Comparison of ENCODE assay signal across 16 cellular contexts in genomic region chr2:184558713-184559464, GRCh38. TPM values are rescaled to one million over a fixed set of nuclear protein-coding genes. Genes with fewer than 3 reads are reported as not detected.
DNase-seq lines count a peak whose midpoint lies in the region; FAIRE-seq and TF ChIP-seq lines count a peak whose summit lies in the region.
"Had no signal": no experiment of that assay in that cellular context is flagged by ENCODE, and none has a peak within 500 bp of the region (broad histone marks: within the 10 kb centered on the region; RNA-seq: fewer than 3 reads in every experiment).

No MANE protein-coding gene starts in this region.

- no peaks in the 10 kb centered on the region for H3K27me3 Mint-ChIP-seq in neural progenitor cell (ENCODE audit: insufficient read depth, low read depth)
- H3K27me3 Mint-ChIP-seq: CD8-positive, alpha-beta memory T cell had no signal

- H3K4me3 ChIP-seq in GM23248 (no peak overlapping the region), neural progenitor cell (no peak overlapping the region)
- H3K4me3 ChIP-seq: A549; BLaER1 treated with 17β-estradiol and CSF1 and Interleukin-3, amounts not matched to agents 10 nM and 100 nM had no signal

- no peak overlapping the region for H3K4me3 Mint-ChIP-seq in neural progenitor cell
- H3K4me3 Mint-ChIP-seq: CD8-positive, alpha-beta memory T cell had no signal

- DNase-seq in GM23248 (peak; percentile 55), RCC 7860 (ENCODE audit: low spot score) (peak; percentile 10), astrocyte of the hippocampus (ENCODE audit: low read depth, low spot score) (peak; percentile 1), neural progenitor cell (ENCODE audit: low spot score) (no peak), cardiac septum (ENCODE audit: low spot score) (no peak), Kasumi-1 (lab: John Stamatoyannopoulos, UW) (no peak)
- no peak for DNase-seq in stimulated activated CD4-positive, alpha-beta T cell treated with anti-CD3 and anti-CD28 coated beads, Interleukin-15, amount 100 ng/mL, for 24 hours
- DNase-seq in stimulated activated CD4-positive, alpha-beta T cell treated with anti-CD3 and anti-CD28 coated beads, Interleukin-4, amount 100 ng/mL, for 1 hour: no peak
- DNase-seq: CD8-positive, alpha-beta memory T cell; GF-D8; IMR-90; NCI-H187 treated with DMSO at 0.1 percent for 48 hours had no signal

- no peak for TF ChIP-seq CTCF in neural progenitor cell (IDR thresholded peaks at IDR 0.05)

- H3K79me2 ChIP-seq in GM23248 (ENCODE audit: insufficient read depth) (no peaks in the 10 kb centered on the region), neural progenitor cell (ENCODE audit: low read depth) (no peaks in the 10 kb centered on the region)

- in situ Hi-C loops in GM23248 (cut with MboI): no loop called here

- no peaks in the 10 kb centered on the region for H3K4me1 Mint-ChIP-seq in neural progenitor cell
- H3K4me1 Mint-ChIP-seq: CD8-positive, alpha-beta memory T cell had no signal

- H3K36me3 Mint-ChIP-seq in neural progenitor cell: no peaks in the 10 kb centered on the region
- H3K36me3 Mint-ChIP-seq: CD8-positive, alpha-beta memory T cell had no signal

- H3K4me1 ChIP-seq in GM23248 (ENCODE audit: insufficient read depth) (peaks cover 9% of the 10 kb centered on the region; the same call in 1 of the 2 replicates), neural progenitor cell (no peaks in the 10 kb centered on the region)
- H3K4me1 ChIP-seq: A549 had no signal

- H3K4me2 ChIP-seq in GM23248 (ENCODE audit: unreplicated experiment): no peak overlapping the region
- no peak overlapping the region for H3K4me2 ChIP-seq in neural progenitor cell
- H3K4me2 ChIP-seq: A549; BLaER1 treated with 17β-estradiol and CSF1 and Interleukin-3, amounts not matched to agents 10 nM and 100 nM had no signal

- no peaks in the 10 kb centered on the region for H3K27me3 ChIP-seq in GM23248 (replicated peaks; ENCODE audit: insufficient read depth)
- H3K27me3 ChIP-seq in neural progenitor cell: no peaks in the 10 kb centered on the region
- H3K27me3 ChIP-seq: BLaER1 treated with 17β-estradiol and CSF1 and Interleukin-3, amounts not matched to agents 10 nM and 100 nM had no signal

- 35 to 39% methylated on average over 5 of the region's 5 CpGs for WGBS in GM23248 (ENCODE audit: low coverage in 1 of 2, low lambda C conversion rate in 2 of 2, missing lambda C conversion rate in 2 of 2), 2 experiments

- H3K36me3 ChIP-seq in GM23248 (ENCODE audit: low read depth) (no peaks in the 10 kb centered on the region), neural progenitor cell (no peaks in the 10 kb centered on the region)
- H3K36me3 ChIP-seq: BLaER1 treated with 17β-estradiol and CSF1 and Interleukin-3, amounts not matched to agents 10 nM and 100 nM had no signal

- H3K9me2 ChIP-seq in GM23248 (ENCODE audit: insufficient read depth): no peaks in the 10 kb centered on the region

- no peaks in the 10 kb centered on the region for H3K9me3 Mint-ChIP-seq in neural progenitor cell

- H4K20me1 ChIP-seq in GM23248 (ENCODE audit: insufficient read depth) (no peaks in the 10 kb centered on the region), neural progenitor cell (ENCODE audit: low read depth) (no peaks in the 10 kb centered on the region)
- H4K20me1 ChIP-seq: BLaER1 treated with 17β-estradiol and CSF1 and Interleukin-3, amounts not matched to agents 10 nM and 100 nM had no signal

- FAIRE-seq in RCC 7860 (lab: Jason Lieb, UNC): no peak
- FAIRE-seq: A549, GM12891, H1 had no signal

- H2AFZ ChIP-seq in GM23248 (no peak overlapping the region), neural progenitor cell (replicated peaks) (no peak overlapping the region)

- H3F3A ChIP-seq in GM23248 (ENCODE audit: insufficient read depth) (peaks cover 7% of the 10 kb centered on the region; the same call in 1 of the 2 replicates), neural progenitor cell (ENCODE audit: low read depth) (no peaks in the 10 kb centered on the region)

- H3K27ac ChIP-seq in GM23248: no peak overlapping the region
- H3K27ac ChIP-seq in neural progenitor cell: no peak overlapping the region
- H3K27ac ChIP-seq: A549; BLaER1 treated with 17β-estradiol and CSF1 and Interleukin-3, amounts not matched to agents 10 nM and 100 nM had no signal

- peak overlapping the region; percentile 38 for H3K27ac Mint-ChIP-seq in neural progenitor cell
- H3K27ac Mint-ChIP-seq: CD8-positive, alpha-beta memory T cell had no signal

- intact Hi-C loops in cardiac septum (cut with DNase I): no loop called here

- H3K9ac ChIP-seq in GM23248: no peak overlapping the region
- H3K9ac ChIP-seq in neural progenitor cell: no peak overlapping the region
- H3K9ac ChIP-seq: BLaER1 treated with 17β-estradiol and CSF1 and Interleukin-3, amounts not matched to agents 10 nM and 100 nM had no signal

- no peaks in the 10 kb centered on the region for H3K9me3 ChIP-seq in GM23248 (ENCODE audit: low read depth)
- H3K9me3 ChIP-seq in neural progenitor cell (ENCODE audit: low read depth): no peaks in the 10 kb centered on the region
- H3K9me3 ChIP-seq: A549 had no signal

RNA-seq across cellular contexts. Expression of gene ZNF804A, which starts 39.4 kb away (rescaled TPM):
- total RNA-seq in GM23248 (2014; rRNA removed; shearing (Covaris generic)): 0.65 and 0.76 TPM in 2 replicates
- polyA plus RNA-seq in GM23248 (2016; fragmentation: Nextera tagmentation; extraction: Ambion mirVana): 0.70 and 0.93 TPM in 2 replicates
- total RNA-seq in neural progenitor cell (ENCODE audit: low replicate concordance) (0.06 TPM in 1 of 2 replicates, not detected in the other), cardiac septum (not detected)
- total RNA-seq: CD8-positive, alpha-beta memory T cell; H1 had no signal
- polyA plus RNA-seq: A549; CD8-positive, alpha-beta memory T cell had no signal

Comparison
In these comparisons a context has a peak if more than half of its experiments do, and no peak if none do; other contexts are left out.
1. DNase-seq: peak in GM23248 (single experiment), RCC 7860 (single experiment) and astrocyte of the hippocampus (single experiment); none in neural progenitor cell (single experiment), cardiac septum (single experiment), Kasumi-1 (0 of 2), stimulated activated CD4-positive, alpha-beta T cell treated with anti-CD3 and anti-CD28 coated beads, Interleukin-15, amount 100 ng/mL, for 24 hours (single experiment) and stimulated activated CD4-positive, alpha-beta T cell treated with anti-CD3 and anti-CD28 coated beads, Interleukin-4, amount 100 ng/mL, for 1 hour (single experiment).